In genomic region chr1:209335090-209335692, GRCh38 we compare ENCODE assay signal across 9 cellular contexts.
A peak's percentile ranks its signal among the peaks of the same experiment; 100 is the strongest.
DNase-seq lines count a peak whose midpoint lies in the region; ATAC-seq and TF ChIP-seq lines count a peak whose summit lies in the region.
"Had no signal": no experiment of that assay in that cellular context is flagged by ENCODE, and none has a peak within 500 bp of the region (broad histone marks: within the 10 kb centered on the region; RNA-seq: fewer than 3 reads in every experiment).

No MANE protein-coding gene starts in this region.

- H3K4me3 Mint-ChIP-seq in CD14-positive monocyte (no peak overlapping the region), nephron (no peak overlapping the region)
- H3K4me3 Mint-ChIP-seq: activated B cell treated with CpG ODN at 0.5 μM for 24 hours had no signal

- DNase-seq in CD14-positive monocyte (ENCODE audit: low spot score): no peak
- DNase-seq in GM12865 (ENCODE audit: low read depth): peak; percentile 33
- peak; percentile 25 for DNase-seq in NCI-H1092 treated with DMSO at 0.1 percent for 48 hours (lab: John Stamatoyannopoulos, UW)
- DNase-seq in cardiac fibroblast (ENCODE audit: low read depth in 2 of 2): peak; percentile 27 to 36
- DNase-seq in OCI-M2 (lab: John Stamatoyannopoulos, UW; ENCODE audit: unreplicated experiment): no peak
- no peak for DNase-seq in stimulated activated CD4-positive, alpha-beta T cell treated with anti-CD3 and anti-CD28 coated beads, Interleukin-4, amount 100 ng/mL, for 24 hours
- DNase-seq: activated B cell treated with CpG ODN at 0.5 μM for 24 hours had no signal

- ATAC-seq in HG02623 (IDR thresholded peaks at IDR 0.05; ENCODE audit: unreplicated experiment): peak; percentile 96

- no peaks in the 10 kb centered on the region for H3K36me3 Mint-ChIP-seq in CD14-positive monocyte
- no peaks in the 10 kb centered on the region for H3K36me3 Mint-ChIP-seq in nephron (ENCODE audit: low read depth)

- no peaks in the 10 kb centered on the region for H3K4me1 Mint-ChIP-seq in CD14-positive monocyte
- no peaks in the 10 kb centered on the region for H3K4me1 Mint-ChIP-seq in nephron
- H3K4me1 Mint-ChIP-seq: activated B cell treated with CpG ODN at 0.5 μM for 24 hours had no signal

- H3K27ac Mint-ChIP-seq in CD14-positive monocyte: no peak overlapping the region
- no peak overlapping the region for H3K27ac Mint-ChIP-seq in nephron
- H3K27ac Mint-ChIP-seq: activated B cell treated with CpG ODN at 0.5 μM for 24 hours had no signal

- intact Hi-C loops in CD14-positive monocyte (cut with micrococcal nuclease): no loop called here

- no peak overlapping the region for H3K4me3 ChIP-seq in GM12865 (ENCODE audit: low read depth, low read length)
- no peak overlapping the region for H3K4me3 ChIP-seq in cardiac fibroblast (replicated peaks in 1 of 2; ENCODE audit: low read depth in 2 of 2, low read length in 2 of 2)

- peak; percentile 88 for TF ChIP-seq CTCF in CD14-positive monocyte (IDR thresholded peaks at IDR 0.05)
- TF ChIP-seq CTCF in GM12865 (IDR thresholded peaks at IDR 0.05; ENCODE audit: insufficient read depth, low read depth, low read length, missing control alignments): peak; percentile 80
- peak; percentile 89 for TF ChIP-seq CTCF in cardiac fibroblast (IDR thresholded peaks at IDR 0.05; ENCODE audit: low read depth, low read length)
- peak; percentile 65 to 68 (median 66) for TF ChIP-seq CTCF in nephron (IDR thresholded peaks at IDR 0.05; ENCODE audit: unreplicated experiment in 3 of 3)

- H3K27me3 Mint-ChIP-seq in CD14-positive monocyte (ENCODE audit: low read depth in 3 of 3) (peaks cover 0 to 4% (median 2%) of the 10 kb centered on the region in 3 donors), nephron (ENCODE audit: low read depth) (peaks cover 22% of the 10 kb centered on the region)

- H3K9me3 Mint-ChIP-seq in CD14-positive monocyte (no peaks in the 10 kb centered on the region), nephron (peaks cover 2% of the 10 kb centered on the region)
- H3K9me3 Mint-ChIP-seq: activated B cell treated with CpG ODN at 0.5 μM for 24 hours had no signal

Comparison
In these comparisons a context has a peak if more than half of its experiments do, and no peak if none do; other contexts are left out.
1. DNase-seq: peak in GM12865 (single experiment), NCI-H1092 treated with DMSO at 0.1 percent for 48 hours (single experiment) and cardiac fibroblast (2 of 2); none in CD14-positive monocyte (single experiment), OCI-M2 (single experiment) and stimulated activated CD4-positive, alpha-beta T cell treated with anti-CD3 and anti-CD28 coated beads, Interleukin-4, amount 100 ng/mL, for 24 hours (single experiment).
2. Peak in every context shown above with its lines, with median percentiles within 50 percentile points of each other: CTCF ChIP-seq.